9 cellular contexts compared by ENCODE assay signal in the genomic region with DNA sequence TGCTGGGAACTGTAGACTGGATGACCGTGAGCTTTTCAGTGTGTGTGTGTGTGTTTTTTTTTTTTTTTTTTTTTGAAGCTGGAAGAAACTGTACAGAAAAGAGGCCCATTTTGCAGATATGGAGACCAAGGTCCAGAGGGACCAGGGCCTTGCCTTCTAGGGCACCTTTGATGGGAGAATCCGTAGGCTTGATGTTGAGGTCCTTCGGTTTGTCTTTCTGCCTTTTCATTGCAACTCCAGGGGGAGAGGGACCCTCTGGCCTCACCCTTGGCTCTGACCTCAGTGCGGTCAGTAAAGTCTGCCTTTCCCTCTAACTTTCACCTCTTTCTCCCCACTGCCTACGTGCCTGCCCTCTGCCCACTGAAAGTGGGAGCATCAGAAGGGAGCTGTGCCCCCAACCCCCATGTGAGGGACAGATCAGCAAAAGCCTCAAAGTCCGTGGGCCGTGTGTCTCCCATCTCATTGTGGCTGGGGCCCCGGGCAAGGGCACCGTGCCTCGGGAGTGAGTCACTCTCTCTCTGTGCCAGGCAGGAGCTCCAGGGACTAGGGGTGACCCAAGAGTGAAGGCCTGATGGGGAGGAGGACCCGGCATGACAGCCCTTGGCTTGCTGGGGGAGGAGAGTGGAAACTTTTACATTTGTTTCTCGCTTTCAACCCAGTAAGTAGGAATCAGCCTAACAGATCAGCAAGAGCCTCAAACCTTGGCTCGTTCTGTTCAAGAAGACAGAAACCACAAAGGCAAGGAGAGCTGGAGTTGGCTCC.
DNase-seq lines count a peak whose midpoint lies in the region; ATAC-seq and TF ChIP-seq lines count a peak whose summit lies in the region.
"Had no signal": no experiment of that assay in that cellular context is flagged by ENCODE, and none has a peak within 500 bp of the region (broad histone marks: within the 10 kb centered on the region; RNA-seq: fewer than 3 reads in every experiment).

No MANE protein-coding gene starts in this region.

- intact Hi-C loops in lower lobe of right lung (cut with DNase I): no loop called here
- intact Hi-C loops in colonic mucosa (cut with DNase I): no loop called here

- no peak overlapping the region for H3K4me3 ChIP-seq in lower lobe of right lung
- no peak overlapping the region for H3K4me3 ChIP-seq in thoracic aorta
- H3K4me3 ChIP-seq in colonic mucosa: no peak overlapping the region

- DNase-seq in activated T-cell treated with anti-CD3 and anti-CD28 coated beads for 48 hours (ENCODE audit: low read depth): peak; percentile 68
- no peak for DNase-seq in activated T-cell treated with anti-CD3 and anti-CD28 coated beads, Interleukin-2, amount 50 U/mL, for 1 hour
- peak; percentile 66 for DNase-seq in amniotic epithelial cell (ENCODE audit: low read depth)
- DNase-seq in lower lobe of right lung: no peak
- no peak for DNase-seq in thoracic aorta (ENCODE audit: low spot score)
- DNase-seq in germinal center (ENCODE audit: low spot score): no peak
- no peak for DNase-seq in NCI-H2029 (lab: John Stamatoyannopoulos, UW)
- no peak for DNase-seq in colonic mucosa
- DNase-seq: NCI-H446 treated with DMSO at 0.1 percent for 48 hours had no signal

- H3K27ac ChIP-seq in lower lobe of right lung (no peak overlapping the region), thoracic aorta (no peak overlapping the region), colonic mucosa (no peak overlapping the region)

- TF ChIP-seq CTCF in lower lobe of right lung (IDR thresholded peaks at IDR 0.05) (no peak), thoracic aorta (IDR thresholded peaks at IDR 0.05) (no peak), colonic mucosa (IDR thresholded peaks at IDR 0.05) (no peak)

- H3K9ac ChIP-seq in colonic mucosa (ENCODE audit: low read depth in 2 of 2, low read length in 2 of 2): no peak overlapping the region

- H3K4me1 ChIP-seq in lower lobe of right lung: peaks cover 27% of the 10 kb centered on the region
- peaks cover 8 to 11% of the 10 kb centered on the region in 2 donors for H3K4me1 ChIP-seq in thoracic aorta (ENCODE audit: control insufficient read depth in 1 of 2, low read depth in 2 of 2)
- no peaks in the 10 kb centered on the region for H3K4me1 ChIP-seq in colonic mucosa

- H3K27me3 ChIP-seq in lower lobe of right lung (ENCODE audit: low read depth): no peaks in the 10 kb centered on the region
- no peaks in the 10 kb centered on the region for H3K27me3 ChIP-seq in thoracic aorta (replicated peaks; ENCODE audit: insufficient read depth)
- H3K27me3 ChIP-seq in colonic mucosa: no peaks in the 10 kb centered on the region

- peak; percentile 64 to 65 for ATAC-seq in lower lobe of right lung
- ATAC-seq in thoracic aorta (ENCODE audit: insufficient number of reproducible peaks, low FRiP score, low read depth): peak; percentile 56

- H3K36me3 ChIP-seq in lower lobe of right lung (no peaks in the 10 kb centered on the region), thoracic aorta (no peaks in the 10 kb centered on the region), colonic mucosa (no peaks in the 10 kb centered on the region)

- no peaks in the 10 kb centered on the region for H3K9me3 ChIP-seq in lower lobe of right lung
- H3K9me3 ChIP-seq in thoracic aorta: no peaks in the 10 kb centered on the region
- H3K9me3 ChIP-seq in colonic mucosa: no peaks in the 10 kb centered on the region

Comparison
In these comparisons a context has a peak if more than half of its experiments do, and no peak if none do; other contexts are left out.
1. DNase-seq: peak in activated T-cell treated with anti-CD3 and anti-CD28 coated beads for 48 hours (single experiment) and amniotic epithelial cell (single experiment); none in activated T-cell treated with anti-CD3 and anti-CD28 coated beads, Interleukin-2, amount 50 U/mL, for 1 hour (single experiment), lower lobe of right lung (single experiment), thoracic aorta (single experiment), germinal center (single experiment), NCI-H2029 (single experiment) and colonic mucosa (single experiment).